ENCODE assay signal across 1 cellular context in genomic region chr1:183753464-183753891, GRCh38.
A peak's percentile ranks its signal among the peaks of the same experiment; 100 is the strongest.
TF ChIP-seq lines count a peak whose summit lies in the region.

No MANE protein-coding gene starts in this region.

TF ChIP-seq in HepG2, 621 proteins besides CTCF, POLR2A, EP300 and RAD21 (continued from another document):
- TF ChIP-seq ZNF407 (CRISPR knock-in tag; IDR thresholded peaks at IDR 0.05; ENCODE audit: not compliant biosample characterization) (no peak), SIX1 (CRISPR knock-in tag; IDR thresholded peaks at IDR 0.05; ENCODE audit: borderline replicate concordance) (no peak), FOXA3 (CRISPR knock-in tag; IDR thresholded peaks at IDR 0.05) (peak; percentile 80), GPN1 (CRISPR knock-in tag; IDR thresholded peaks at IDR 0.05; ENCODE audit: borderline replicate concordance) (no peak)
TF ChIP-seq in HepG2: peak in this region for 26.
